In genomic region chr6:107434812-107435211, GRCh38 we compare ENCODE assay signal across 21 cellular contexts. TPM values are rescaled to one million over a fixed set of nuclear protein-coding genes. Genes with fewer than 3 reads are reported as not detected.
DNase-seq lines count a peak whose midpoint lies in the region; ATAC-seq, FAIRE-seq and TF ChIP-seq lines count a peak whose summit lies in the region.
"Had no signal": no experiment of that assay in that cellular context is flagged by ENCODE, and none has a peak within 500 bp of the region (broad histone marks: within the 10 kb centered on the region; RNA-seq: fewer than 3 reads in every experiment).

No MANE protein-coding gene starts in this region.

- H3K79me2 ChIP-seq in PC-3 (ENCODE audit: low read length), result peaks cover 10% of the 10 kb centered on the region; the same call in 1 of the 2 replicates

- H3K9me2 ChIP-seq in PC-3 (replicated peaks; ENCODE audit: low read length), result no peaks in the 10 kb centered on the region

- no peaks in the 10 kb centered on the region for H3K36me3 ChIP-seq in PC-3 (ENCODE audit: low read depth, low read length)
- H3K36me3 ChIP-seq in small intestine (ENCODE audit: control insufficient read depth in 2 of 2, insufficient read depth in 2 of 2, low read length in 2 of 2), result no peaks in the 10 kb centered on the region

- no peak overlapping the region for H3K4me2 ChIP-seq in PC-3 (ENCODE audit: low read length)
- H3K4me2 ChIP-seq: BLaER1 treated with 17β-estradiol and CSF1 and Interleukin-3, amounts not matched to agents 10 nM and 100 nM had no signal

- peak; percentile 14 for FAIRE-seq in GM12892 (lab: Jason Lieb, UNC)
- FAIRE-seq in small intestine (lab: Jason Lieb, UNC), result no peak
- FAIRE-seq: D721Med, GM19239, HTR-8/SVneo had no signal

- no peak overlapping the region for H2AFZ ChIP-seq in PC-3 (ENCODE audit: low read length)

- peaks cover 14% of the 10 kb centered on the region for H3K4me1 Mint-ChIP-seq in activated naive CD8-positive, alpha-beta T cell treated with anti-CD3 and anti-CD28 coated beads for 36 hours

- no peak overlapping the region for H3K27ac Mint-ChIP-seq in activated naive CD8-positive, alpha-beta T cell treated with anti-CD3 and anti-CD28 coated beads for 36 hours
- H3K27ac Mint-ChIP-seq: B cell; CD8-positive, alpha-beta T cell; H9; IgD-negative memory B cell had no signal

- no peak overlapping the region for H3K27ac ChIP-seq in PC-3 (ENCODE audit: low read length)
- H3K27ac ChIP-seq in small intestine (ENCODE audit: low read depth in 1 of 2, low read length in 1 of 2), result no peak overlapping the region
- H3K27ac ChIP-seq: BLaER1 treated with 17β-estradiol and CSF1 and Interleukin-3, amounts not matched to agents 10 nM and 100 nM; HL-60 had no signal

- POLR2A ChIA-PET in PC-3 (lab: Charles Lee; ENCODE audit: unreplicated experiment), result no interaction called here

- 91 to 98% (median 96%) methylated on average over 3 of the region's 3 CpGs for WGBS in small intestine, 3 donors

- TF ChIP-seq POLR2A in GM12892 (IDR thresholded peaks at IDR 0.05; ENCODE audit: low read depth, low read length), result no peak

- H3K36me3 Mint-ChIP-seq in activated naive CD8-positive, alpha-beta T cell treated with anti-CD3 and anti-CD28 coated beads for 36 hours, result peaks cover 19% of the 10 kb centered on the region

- intact Hi-C loops in PC-3 (cut with micrococcal nuclease), result no loop called here

- H3F3A ChIP-seq in PC-3 (ENCODE audit: low read length, unreplicated experiment), result no peaks in the 10 kb centered on the region

- H3K4me3 ChIP-seq in PC-3 (ENCODE audit: low read length), result no peak overlapping the region
- no peak overlapping the region for H3K4me3 ChIP-seq in small intestine (ENCODE audit: low read depth in 1 of 2, low read length in 2 of 2)
- H3K4me3 ChIP-seq: BLaER1 treated with 17β-estradiol and CSF1 and Interleukin-3, amounts not matched to agents 10 nM and 100 nM had no signal

- no peaks in the 10 kb centered on the region for H3K27me3 ChIP-seq in PC-3 (ENCODE audit: low read length)
- no peaks in the 10 kb centered on the region for H3K27me3 ChIP-seq in small intestine (ENCODE audit: control insufficient read depth in 2 of 2, insufficient read depth in 2 of 2, low read length in 2 of 2)
- H3K27me3 ChIP-seq: BLaER1 treated with 17β-estradiol and CSF1 and Interleukin-3, amounts not matched to agents 10 nM and 100 nM had no signal

- no peak overlapping the region for H3K9ac ChIP-seq in PC-3 (ENCODE audit: low read length)
- H3K9ac ChIP-seq: BLaER1 treated with 17β-estradiol and CSF1 and Interleukin-3, amounts not matched to agents 10 nM and 100 nM had no signal

- no peak overlapping the region for H3K4me3 Mint-ChIP-seq in activated naive CD8-positive, alpha-beta T cell treated with anti-CD3 and anti-CD28 coated beads for 36 hours
- H3K4me3 Mint-ChIP-seq: B cell; CD8-positive, alpha-beta T cell; H9 had no signal

- ATAC-seq in PC-3, result peak; percentile 88
- no peak for ATAC-seq in HG03520 (IDR thresholded peaks at IDR 0.05; ENCODE audit: unreplicated experiment)
- ATAC-seq: CD8-positive, alpha-beta T cell had no signal

- peaks cover 10% of the 10 kb centered on the region for H3K9me3 Mint-ChIP-seq in activated naive CD8-positive, alpha-beta T cell treated with anti-CD3 and anti-CD28 coated beads for 36 hours
- H3K9me3 Mint-ChIP-seq: CD8-positive, alpha-beta T cell; H9 had no signal

- CTCF ChIA-PET in PC-3 (lab: Charles Lee), result no interaction called here

- no peak for TF ChIP-seq CTCF in PC-3 (conservative IDR thresholded peaks at IDR 0.05; ENCODE audit: low read depth, low read length)

- no peaks in the 10 kb centered on the region for H4K20me1 ChIP-seq in PC-3 (ENCODE audit: low read length)

- H3K4me1 ChIP-seq in PC-3 (ENCODE audit: insufficient read depth, low read length) (peaks cover 11% of the 10 kb centered on the region; the same call in 1 of the 2 replicates), small intestine (ENCODE audit: control insufficient read depth in 2 of 2, insufficient read depth in 1 of 2, low read depth in 1 of 2, low read length in 1 of 2) (no peaks in the 10 kb centered on the region)
- H3K4me1 ChIP-seq: BLaER1 treated with 17β-estradiol and CSF1 and Interleukin-3, amounts not matched to agents 10 nM and 100 nM had no signal

- BruUV-seq in PC-3 (replicated peaks; lab: Mats Ljungman, UMichigan), result no TSS peak

- DNase-seq in EL (peak; percentile 8), GM12892 (ENCODE audit: insufficient read length) (no peak), PC-3 (peak; percentile 39), small intestine (peak; percentile 23), D341Med (ENCODE audit: low spot score) (no peak)
- DNase-seq in activated naive CD8-positive, alpha-beta T cell treated with anti-CD3 and anti-CD28 coated beads for 36 hours, result no peak
- DNase-seq: CD8-positive, alpha-beta T cell; DND-41; GDM1; H9; Karpas-422; KBM-7 had no signal

- no peaks in the 10 kb centered on the region for H3K27me3 Mint-ChIP-seq in activated naive CD8-positive, alpha-beta T cell treated with anti-CD3 and anti-CD28 coated beads for 36 hours
- H3K27me3 Mint-ChIP-seq: B cell, IgD-negative memory B cell had no signal

- H3K9me3 ChIP-seq in PC-3 (ENCODE audit: low read length), result no peaks in the 10 kb centered on the region
- H3K9me3 ChIP-seq in small intestine (ENCODE audit: control insufficient read depth, low read depth), result no peaks in the 10 kb centered on the region

RNA-seq across cellular contexts. Expression of gene PDSS2, which starts 24.6 kb away (rescaled TPM):
- 7.9 TPM for polyA plus RNA-seq in GM12892 (2012; ENCODE audit: missing spikeins)
- 5.4 and 6.6 TPM in 2 replicates for total RNA-seq in PC-3 (2014; rRNA removed)
- 10 to 100 TPM in 1 of 3 donors, 1 to 10 TPM in 2; 6.5 to 13.4 (median 9.8) TPM for polyA plus RNA-seq in small intestine
- 10 to 100 TPM; 13.7 to 14.1 TPM for total RNA-seq in activated naive CD8-positive, alpha-beta T cell treated with anti-CD3 and anti-CD28 coated beads for 36 hours

RNA-seq across cellular contexts. Expression of gene SOBP, which starts 55.1 kb away (rescaled TPM):
- 0.19 TPM for polyA plus RNA-seq in GM12892 (2012; ENCODE audit: missing spikeins)
- 0.15 and 0.17 TPM in 2 replicates for total RNA-seq in PC-3 (2014; rRNA removed)
- 1 to 10 TPM in 2 of 3 donors, not detected in 1; 1.1 to 1.6 TPM for polyA plus RNA-seq in small intestine
- total RNA-seq in activated naive CD8-positive, alpha-beta T cell treated with anti-CD3 and anti-CD28 coated beads for 36 hours, result 1 to 10 TPM in 1 of 2 experiments, under 1 TPM in 1; 0.70 to 2.1 TPM
- total RNA-seq: A172 had no signal

Comparison
In these comparisons a context has a peak if more than half of its experiments do, and no peak if none do; other contexts are left out.
1. DNase-seq: peak in EL (single experiment), PC-3 (single experiment) and small intestine (single experiment); none in GM12892 (single experiment), activated naive CD8-positive, alpha-beta T cell treated with anti-CD3 and anti-CD28 coated beads for 36 hours (single experiment) and D341Med (single experiment).